Comparison of ENCODE assay signal across 14 cellular contexts in the genomic region with DNA sequence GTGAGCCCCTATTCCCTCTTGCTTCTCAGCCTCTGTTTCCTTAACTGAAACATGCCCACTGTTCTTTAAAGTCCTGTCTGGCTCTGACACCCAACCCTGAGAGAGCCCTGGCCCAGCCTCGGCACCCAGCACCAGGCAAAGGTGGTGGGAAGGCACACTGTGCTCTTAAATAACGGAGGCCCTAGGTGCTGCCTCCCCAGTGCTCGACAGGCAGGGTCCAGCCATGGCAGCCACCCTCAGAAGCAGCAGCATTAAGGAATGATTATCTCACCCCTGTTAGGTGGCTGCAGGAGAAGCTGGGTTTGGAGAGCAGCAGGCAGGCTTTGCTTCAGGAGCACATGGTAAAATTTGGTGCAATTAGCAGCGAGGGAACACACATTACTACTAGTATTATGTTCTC.
"Had no signal": no experiment of that assay in that cellular context is flagged by ENCODE, and none has a peak within 500 bp of the region (broad histone marks: within the 10 kb centered on the region; RNA-seq: fewer than 3 reads in every experiment).

No MANE protein-coding gene starts in this region.

- H3K4me3 Mint-ChIP-seq: activated CD4-positive, alpha-beta T cell treated with anti-CD3 and anti-CD28 coated beads for 36 hours had no signal

- DNase-seq: activated CD4-positive, alpha-beta T cell treated with anti-CD3 and anti-CD28 coated beads for 36 hours; activated naive CD4-positive, alpha-beta T cell treated with anti-CD3 and anti-CD28 coated beads, Interleukin-2, amount 50 U/mL, for 16 hours; mammary epithelial cell; mucosa of descending colon; naive thymus-derived CD4-positive, alpha-beta T cell; right cardiac atrium; small intestine; stimulated activated CD4-positive, alpha-beta T cell treated with anti-CD3 and anti-CD28 coated beads, Interleukin-4, amount 100 ng/mL, for 4 hours; stimulated activated CD8-positive, alpha-beta memory T cell treated with anti-CD3 and anti-CD28 coated beads, Interleukin-4, amount 100 ng/mL, for 48 hours; stimulated activated naive CD4-positive, alpha-beta T cell treated with Interleukin-2 at 50 U/mL for 16 hours; T-helper 2 cell; transverse colon had no signal

- H3K36me3 ChIP-seq: neutrophil, transverse colon had no signal

- H3K4me3 ChIP-seq: mucosa of descending colon, transverse colon had no signal

- H3K4me1 ChIP-seq: transverse colon had no signal

- H3K27ac ChIP-seq: neutrophil, transverse colon had no signal

- H3K9me3 ChIP-seq: mucosa of descending colon, neutrophil, transverse colon had no signal

- H3K27ac Mint-ChIP-seq: activated CD4-positive, alpha-beta T cell treated with anti-CD3 and anti-CD28 coated beads for 36 hours; activated T-helper 2 cell treated with anti-CD3 and anti-CD28 coated beads, Interferon-gamma antibody, Interleukin-2, Interleukin-4, amounts not matched to agents 10 μg/mL and 5 μg/mL and 100 μg/mL, durations not matched to agents 14 hours and 24 hours and 36 hours; naive thymus-derived CD4-positive, alpha-beta T cell had no signal

- ATAC-seq: activated CD4-positive, alpha-beta T cell treated with anti-CD3 and anti-CD28 coated beads for 36 hours; mucosa of descending colon; naive thymus-derived CD4-positive, alpha-beta T cell; right cardiac atrium had no signal

- H3K9me3 Mint-ChIP-seq: activated T-helper 2 cell treated with anti-CD3 and anti-CD28 coated beads, Interferon-gamma antibody, Interleukin-2, Interleukin-4, amounts not matched to agents 10 μg/mL and 5 μg/mL and 100 μg/mL, durations not matched to agents 14 hours and 24 hours and 36 hours had no signal
